Comparison of ENCODE assay signal across 9 cellular contexts in the genomic region with DNA sequence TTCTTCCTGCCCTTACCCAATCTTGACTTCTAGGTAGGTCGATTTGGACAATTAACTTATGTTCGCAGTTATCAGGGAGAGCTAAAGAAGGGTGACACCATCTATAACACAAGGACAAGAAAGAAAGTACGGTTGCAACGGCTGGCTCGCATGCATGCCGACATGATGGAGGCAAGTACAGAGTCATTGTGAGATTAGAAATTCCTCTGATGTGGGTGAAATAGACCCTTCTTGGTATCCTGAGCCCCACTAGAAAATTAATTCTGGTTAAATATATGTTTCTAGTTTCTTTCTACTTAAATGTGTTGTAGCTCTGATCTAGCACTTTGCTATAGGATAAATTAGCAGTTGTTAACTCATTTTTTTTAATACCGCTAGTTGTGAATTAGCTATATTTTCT.
"Had no signal": no experiment of that assay in that cellular context is flagged by ENCODE, and none has a peak within 500 bp of the region (broad histone marks: within the 10 kb centered on the region; RNA-seq: fewer than 3 reads in every experiment).

No MANE protein-coding gene starts in this region.

- DNase-seq: activated CD8-positive, alpha-beta memory T cell treated with anti-CD3 and anti-CD28 coated beads for 24 hours; brain microvascular endothelial cell; cortex of kidney; foreskin keratinocyte; SK-N-SH; stimulated activated naive B cell treated with anti-CD40 and anti-IgM and Interleukin-4, amounts not matched to agents 10 μg/mL and 1 μg/mL and 100 μg/mL, for 72 hours had no signal

- H3K9me3 Mint-ChIP-seq: natural killer cell treated with Interleukin-12 subunit alpha and Interleukin-12 subunit beta and Interleukin-15 and Interleukin-18, amount 100 ng/mL, for 72 hours; stimulated activated naive B cell treated with anti-CD40 and anti-IgM and Interleukin-4, amounts not matched to agents 10 μg/mL and 1 μg/mL and 100 μg/mL, for 72 hours had no signal

- H3K27me3 ChIP-seq: brain microvascular endothelial cell, foreskin keratinocyte, transverse colon had no signal

- H3K27me3 Mint-ChIP-seq: activated naive CD8-positive, alpha-beta T cell; natural killer cell treated with Interleukin-12 subunit alpha and Interleukin-12 subunit beta and Interleukin-15 and Interleukin-18, amount 100 ng/mL, for 72 hours; stimulated activated naive B cell treated with anti-CD40 and anti-IgM and Interleukin-4, amounts not matched to agents 10 μg/mL and 1 μg/mL and 100 μg/mL, for 72 hours had no signal

- H3K9me3 ChIP-seq: SK-N-SH, transverse colon had no signal

- H3K4me1 Mint-ChIP-seq: stimulated activated naive B cell treated with anti-CD40 and anti-IgM and Interleukin-4, amounts not matched to agents 10 μg/mL and 1 μg/mL and 100 μg/mL, for 72 hours had no signal

- H3K4me3 Mint-ChIP-seq: activated naive CD8-positive, alpha-beta T cell; natural killer cell treated with Interleukin-12 subunit alpha and Interleukin-12 subunit beta and Interleukin-15 and Interleukin-18, amount 100 ng/mL, for 72 hours; stimulated activated naive B cell treated with anti-CD40 and anti-IgM and Interleukin-4, amounts not matched to agents 10 μg/mL and 1 μg/mL and 100 μg/mL, for 72 hours had no signal

- H3K4me1 ChIP-seq: foreskin keratinocyte had no signal

- H3K27ac ChIP-seq: brain microvascular endothelial cell, foreskin keratinocyte, transverse colon had no signal

- H3K27ac Mint-ChIP-seq: activated naive CD8-positive, alpha-beta T cell; natural killer cell treated with Interleukin-12 subunit alpha and Interleukin-12 subunit beta and Interleukin-15 and Interleukin-18, amount 100 ng/mL, for 72 hours; stimulated activated naive B cell treated with anti-CD40 and anti-IgM and Interleukin-4, amounts not matched to agents 10 μg/mL and 1 μg/mL and 100 μg/mL, for 72 hours had no signal

- H3K4me3 ChIP-seq: transverse colon had no signal

- ATAC-seq: natural killer cell treated with Interleukin-12 subunit alpha and Interleukin-12 subunit beta and Interleukin-15 and Interleukin-18, amount 100 ng/mL, for 72 hours had no signal
